Comparison of ENCODE assay signal across 9 cellular contexts in the genomic region with DNA sequence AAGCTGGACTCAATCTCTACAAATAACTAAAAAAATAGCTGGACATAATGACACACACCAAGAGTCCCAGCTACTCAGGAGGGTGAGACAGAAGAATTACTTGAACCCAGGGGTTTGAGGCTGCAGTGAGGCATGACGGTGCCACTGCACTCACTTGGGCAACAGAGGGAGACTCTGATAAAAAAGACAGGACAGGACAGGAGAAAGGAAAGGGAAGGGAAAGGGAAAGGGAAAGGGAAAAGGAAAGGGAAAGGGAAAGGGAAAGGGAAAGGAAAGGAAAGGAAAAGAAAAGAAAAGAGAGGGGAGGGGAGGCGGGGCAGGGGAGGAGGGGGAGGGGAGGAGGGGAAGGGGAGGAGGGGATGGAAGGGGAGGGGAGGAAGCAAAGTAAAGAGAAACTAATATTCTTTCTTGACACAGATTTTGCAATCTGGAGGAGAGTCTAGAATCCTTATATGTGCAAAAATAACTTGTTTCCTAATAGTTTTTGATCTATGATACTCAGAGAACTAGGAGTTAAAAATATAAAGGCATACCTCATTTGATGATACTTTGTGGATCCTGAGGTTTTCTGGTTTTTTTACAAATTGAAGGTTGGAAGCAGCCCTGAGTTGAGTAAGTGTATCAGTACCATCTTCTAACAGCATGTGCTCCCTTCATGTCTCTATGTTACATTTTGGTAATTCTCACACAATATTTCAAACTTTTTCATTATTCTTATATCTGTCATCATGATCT. TPM values are rescaled to one million over a fixed set of nuclear protein-coding genes. Genes with fewer than 3 reads are reported as not detected.
DNase-seq lines count a peak whose midpoint lies in the region; ATAC-seq lines count a peak whose summit lies in the region.
"Had no signal": no experiment of that assay in that cellular context is flagged by ENCODE, and none has a peak within 500 bp of the region (broad histone marks: within the 10 kb centered on the region; RNA-seq: fewer than 3 reads in every experiment).

No MANE protein-coding gene starts in this region.

- H3K27me3 Mint-ChIP-seq in activated CD4-positive, alpha-beta T cell treated with anti-CD3 and anti-CD28 coated beads, Interleukin-2, amount 10 ng/mL, durations not matched to agents 7 days and 5 days: no peaks in the 10 kb centered on the region

- POLR2A ChIA-PET in activated CD4-positive, alpha-beta T cell treated with anti-CD3 and anti-CD28 coated beads, Interleukin-2, amount 10 ng/mL, durations not matched to agents 7 days and 5 days (lab: Charles Lee): no interaction called here

- peaks cover 65% of the 10 kb centered on the region for H3K4me1 Mint-ChIP-seq in activated CD4-positive, alpha-beta T cell treated with anti-CD3 and anti-CD28 coated beads, Interleukin-2, amount 10 ng/mL, durations not matched to agents 7 days and 5 days
- H3K4me1 Mint-ChIP-seq in stimulated activated effector memory CD8-positive, alpha-beta T cell treated with anti-CD3 and anti-CD28 coated beads, Interleukin-12 subunit alpha, Interleukin-12 subunit beta, amount 100 ng/mL, for 72 hours: peaks cover 49% of the 10 kb centered on the region

- CTCF ChIA-PET in activated CD4-positive, alpha-beta T cell treated with anti-CD3 and anti-CD28 coated beads, Interleukin-2, amount 10 ng/mL, durations not matched to agents 7 days and 5 days (lab: Charles Lee): interaction anchor here (0.5 to 3.5 kb wide), 3 partner anchors 16 to 589 kb away, joined by 3 to 20 read pairs (median 4); partner anchors contain the start of genes NEUROG3 and TYSND1

- H3K36me3 Mint-ChIP-seq in activated CD4-positive, alpha-beta T cell treated with anti-CD3 and anti-CD28 coated beads, Interleukin-2, amount 10 ng/mL, durations not matched to agents 7 days and 5 days (ENCODE audit: low read depth): peaks cover 58% of the 10 kb centered on the region
- peaks cover 5 to 56% of the 10 kb centered on the region in 2 donors for H3K36me3 Mint-ChIP-seq in activated naive CD4-positive, alpha-beta T cell treated with anti-CD3 and anti-CD28 coated beads, Interleukin-2, amount 50 U/mL, for 72 hours
- H3K36me3 Mint-ChIP-seq in stimulated activated effector memory CD8-positive, alpha-beta T cell treated with anti-CD3 and anti-CD28 coated beads, Interleukin-12 subunit alpha, Interleukin-12 subunit beta, amount 100 ng/mL, for 72 hours: peaks cover 97% of the 10 kb centered on the region

- no peaks in the 10 kb centered on the region for H3K9me3 Mint-ChIP-seq in activated CD4-positive, alpha-beta T cell treated with anti-CD3 and anti-CD28 coated beads, Interleukin-2, amount 10 ng/mL, durations not matched to agents 7 days and 5 days
- no peaks in the 10 kb centered on the region for H3K9me3 Mint-ChIP-seq in activated naive CD4-positive, alpha-beta T cell treated with anti-CD3 and anti-CD28 coated beads, Interleukin-2, amount 50 U/mL, for 72 hours
- H3K9me3 Mint-ChIP-seq in stimulated activated effector memory CD8-positive, alpha-beta T cell treated with anti-CD3 and anti-CD28 coated beads, Interleukin-12 subunit alpha, Interleukin-12 subunit beta, amount 100 ng/mL, for 72 hours: no peaks in the 10 kb centered on the region

- peak overlapping the region; percentile 51 for H3K4me3 Mint-ChIP-seq in activated CD4-positive, alpha-beta T cell treated with anti-CD3 and anti-CD28 coated beads, Interleukin-2, amount 10 ng/mL, durations not matched to agents 7 days and 5 days
- peak overlapping the region; percentile 47 for H3K4me3 Mint-ChIP-seq in stimulated activated effector memory CD8-positive, alpha-beta T cell treated with anti-CD3 and anti-CD28 coated beads, Interleukin-12 subunit alpha, Interleukin-12 subunit beta, amount 100 ng/mL, for 72 hours

- ATAC-seq in HG03095 (IDR thresholded peaks at IDR 0.05; ENCODE audit: unreplicated experiment): peak; percentile 23
- ATAC-seq in activated naive CD4-positive, alpha-beta T cell treated with anti-CD3 and anti-CD28 coated beads, Interleukin-2, amount 50 U/mL, for 72 hours: peak; percentile 69 to 80
- ATAC-seq in stimulated activated effector memory CD8-positive, alpha-beta T cell treated with anti-CD3 and anti-CD28 coated beads, Interleukin-12 subunit alpha, Interleukin-12 subunit beta, amount 100 ng/mL, for 72 hours: peak; percentile 77

- no peak for DNase-seq in activated CD4-positive, alpha-beta T cell treated with anti-CD3 and anti-CD28 coated beads, Interleukin-2, amount 10 ng/mL, durations not matched to agents 7 days and 5 days
- no peak for DNase-seq in activated CD4-positive, alpha-beta T cell treated with anti-CD3 and anti-CD28 coated beads for 1 hour
- no peak for DNase-seq in activated naive CD4-positive, alpha-beta T cell treated with anti-CD3 and anti-CD28 coated beads, Interleukin-2, amount 50 U/mL, for 72 hours (ENCODE audit: low spot score in 2 of 2)
- no peak for DNase-seq in stimulated activated effector memory CD8-positive, alpha-beta T cell treated with anti-CD3 and anti-CD28 coated beads, Interleukin-12 subunit alpha, Interleukin-12 subunit beta, amount 100 ng/mL, for 72 hours (ENCODE audit: low spot score in 2 of 2)
- DNase-seq in KG1 (lab: John Stamatoyannopoulos, UW) (no peak), SKM-1 (lab: John Stamatoyannopoulos, UW; ENCODE audit: unreplicated experiment) (no peak)
- no peak for DNase-seq in central memory CD4-positive, alpha-beta T cell
- DNase-seq: ovary had no signal

- peak overlapping the region; percentile 88 for H3K27ac Mint-ChIP-seq in activated CD4-positive, alpha-beta T cell treated with anti-CD3 and anti-CD28 coated beads, Interleukin-2, amount 10 ng/mL, durations not matched to agents 7 days and 5 days
- H3K27ac Mint-ChIP-seq in activated naive CD4-positive, alpha-beta T cell treated with anti-CD3 and anti-CD28 coated beads, Interleukin-2, amount 50 U/mL, for 72 hours: peak overlapping the region; percentile 89 to 98
- peak overlapping the region; percentile 23 for H3K27ac Mint-ChIP-seq in stimulated activated effector memory CD8-positive, alpha-beta T cell treated with anti-CD3 and anti-CD28 coated beads, Interleukin-12 subunit alpha, Interleukin-12 subunit beta, amount 100 ng/mL, for 72 hours

RNA-seq across cellular contexts. Expression of gene SAR1A, which starts 8.0 kb away (rescaled TPM):
- 100 to 1,000 TPM; 102 to 119 TPM for total RNA-seq in activated CD4-positive, alpha-beta T cell treated with anti-CD3 and anti-CD28 coated beads, Interleukin-2, amount 10 ng/mL, durations not matched to agents 7 days and 5 days
- total RNA-seq in activated naive CD4-positive, alpha-beta T cell treated with anti-CD3 and anti-CD28 coated beads, Interleukin-2, amount 50 U/mL, for 72 hours: 100 to 1,000 TPM in 1 of 2 donors, 10 to 100 TPM in 1; 76.2 to 105 TPM

RNA-seq across cellular contexts. Expression of gene TYSND1, which starts 15.8 kb away (rescaled TPM):
- 10 to 100 TPM; 11.6 to 14.3 TPM for total RNA-seq in activated CD4-positive, alpha-beta T cell treated with anti-CD3 and anti-CD28 coated beads, Interleukin-2, amount 10 ng/mL, durations not matched to agents 7 days and 5 days
- 10 to 100 TPM in 1 of 2 donors, 1 to 10 TPM in 1; 6.4 to 15.4 TPM for total RNA-seq in activated naive CD4-positive, alpha-beta T cell treated with anti-CD3 and anti-CD28 coated beads, Interleukin-2, amount 50 U/mL, for 72 hours

RNA-seq across cellular contexts. Expression of gene AIFM2, which starts 29.7 kb away (rescaled TPM):
- 1 to 10 TPM; 2.5 to 3.3 TPM for total RNA-seq in activated CD4-positive, alpha-beta T cell treated with anti-CD3 and anti-CD28 coated beads, Interleukin-2, amount 10 ng/mL, durations not matched to agents 7 days and 5 days
- total RNA-seq in activated naive CD4-positive, alpha-beta T cell treated with anti-CD3 and anti-CD28 coated beads, Interleukin-2, amount 50 U/mL, for 72 hours: 10 to 100 TPM in 1 of 2 donors, 1 to 10 TPM in 1; 5.1 to 10.5 TPM

Comparison
In these comparisons a context has a peak if more than half of its experiments do, and no peak if none do; other contexts are left out.
1. H3K27ac Mint-ChIP-seq: peak in every context shown above with its lines; median percentile 94 in activated naive CD4-positive, alpha-beta T cell treated with anti-CD3 and anti-CD28 coated beads, Interleukin-2, amount 50 U/mL, for 72 hours; 88 in activated CD4-positive, alpha-beta T cell treated with anti-CD3 and anti-CD28 coated beads, Interleukin-2, amount 10 ng/mL, durations not matched to agents 7 days and 5 days; 23 in stimulated activated effector memory CD8-positive, alpha-beta T cell treated with anti-CD3 and anti-CD28 coated beads, Interleukin-12 subunit alpha, Interleukin-12 subunit beta, amount 100 ng/mL, for 72 hours.
2. ATAC-seq: peak in every context shown above with its lines; median percentile 77 in stimulated activated effector memory CD8-positive, alpha-beta T cell treated with anti-CD3 and anti-CD28 coated beads, Interleukin-12 subunit alpha, Interleukin-12 subunit beta, amount 100 ng/mL, for 72 hours; 74 in activated naive CD4-positive, alpha-beta T cell treated with anti-CD3 and anti-CD28 coated beads, Interleukin-2, amount 50 U/mL, for 72 hours; 23 in HG03095.